ENCODE assay signal across 10 cellular contexts in genomic region chr6:147530132-147531060, GRCh38. TPM values are rescaled to one million over a fixed set of nuclear protein-coding genes. Genes with fewer than 3 reads are reported as not detected.
DNase-seq lines count a peak whose midpoint lies in the region; ATAC-seq and TF ChIP-seq lines count a peak whose summit lies in the region.
"Had no signal": no experiment of that assay in that cellular context is flagged by ENCODE, and none has a peak within 500 bp of the region (broad histone marks: within the 10 kb centered on the region; RNA-seq: fewer than 3 reads in every experiment).

No MANE protein-coding gene starts in this region.

- CTCF ChIA-PET in activated CD4-positive, alpha-beta T cell treated with anti-CD3 and anti-CD28 coated beads, Interleukin-2, amount 10 ng/mL, durations not matched to agents 7 days and 5 days (lab: Charles Lee), result no interaction called here

- TF ChIP-seq POLR2A in spleen (IDR thresholded peaks at IDR 0.05), result no peak

- intact Hi-C loops in right cardiac atrium (cut with DNase I) (no loop called here), spleen (cut with DNase I; ENCODE audit: low total_unique reads) (no loop called here)

- H3K4me3 Mint-ChIP-seq in activated CD4-positive, alpha-beta T cell treated with anti-CD3 and anti-CD28 coated beads, Interleukin-2, amount 10 ng/mL, durations not matched to agents 7 days and 5 days, result no peak overlapping the region

- H3K27ac Mint-ChIP-seq in activated CD4-positive, alpha-beta T cell treated with anti-CD3 and anti-CD28 coated beads, Interleukin-2, amount 10 ng/mL, durations not matched to agents 7 days and 5 days, result peak overlapping the region; percentile 31

- no peaks in the 10 kb centered on the region for H3K36me3 ChIP-seq in SK-N-MC (ENCODE audit: insufficient read depth, low read length)
- no peaks in the 10 kb centered on the region for H3K36me3 ChIP-seq in spleen
- H3K36me3 ChIP-seq: BE2C, ovary had no signal

- peaks cover 19% of the 10 kb centered on the region for H3K27me3 Mint-ChIP-seq in activated CD4-positive, alpha-beta T cell treated with anti-CD3 and anti-CD28 coated beads, Interleukin-2, amount 10 ng/mL, durations not matched to agents 7 days and 5 days

- no peaks in the 10 kb centered on the region for H3K36me3 Mint-ChIP-seq in activated CD4-positive, alpha-beta T cell treated with anti-CD3 and anti-CD28 coated beads, Interleukin-2, amount 10 ng/mL, durations not matched to agents 7 days and 5 days (ENCODE audit: low read depth)

- H3K9ac ChIP-seq in SK-N-MC (ENCODE audit: insufficient read length), result peak overlapping the region; percentile 32

- TF ChIP-seq CTCF in spleen (IDR thresholded peaks at IDR 0.05 in 8 of 11, conservative IDR thresholded peaks at IDR 0.05 in 3 of 11), result no peak

- no peaks in the 10 kb centered on the region for H3K9me3 Mint-ChIP-seq in activated CD4-positive, alpha-beta T cell treated with anti-CD3 and anti-CD28 coated beads, Interleukin-2, amount 10 ng/mL, durations not matched to agents 7 days and 5 days

- H3K4me3 ChIP-seq in SK-N-MC, result peak overlapping the region; percentile 55
- H3K4me3 ChIP-seq in right cardiac atrium (ENCODE audit: low read length), result no peak overlapping the region
- no peak overlapping the region for H3K4me3 ChIP-seq in spleen
- H3K4me3 ChIP-seq: ovary had no signal

- H3K27me3 ChIP-seq in right cardiac atrium (ENCODE audit: control insufficient read depth, insufficient read depth) (no peaks in the 10 kb centered on the region), spleen (replicated peaks in 1 of 7) (peaks cover 0 to 16% (median 0%) of the 10 kb centered on the region in 7 donors)
- H3K27me3 ChIP-seq: BE2C, ovary had no signal

- 58% methylated on average over 13 of the region's 13 CpGs for WGBS in right cardiac atrium
- WGBS in spleen, 5 donors, result 10 to 23% (median 16%) methylated on average over 13 of the region's 13 CpGs

- ATAC-seq in HG02938 (IDR thresholded peaks at IDR 0.05; ENCODE audit: unreplicated experiment) (peak; percentile 51), right cardiac atrium (no peak)

- H3K4me1 Mint-ChIP-seq in activated CD4-positive, alpha-beta T cell treated with anti-CD3 and anti-CD28 coated beads, Interleukin-2, amount 10 ng/mL, durations not matched to agents 7 days and 5 days, result peaks cover 9% of the 10 kb centered on the region

- POLR2A ChIA-PET in activated CD4-positive, alpha-beta T cell treated with anti-CD3 and anti-CD28 coated beads, Interleukin-2, amount 10 ng/mL, durations not matched to agents 7 days and 5 days (lab: Charles Lee), result no interaction called here

- H3K4me1 ChIP-seq in right cardiac atrium (ENCODE audit: control insufficient read depth, insufficient read depth, low read length) (no peaks in the 10 kb centered on the region), spleen (peaks cover 0 to 9% (median 6%) of the 10 kb centered on the region in 6 donors)
- H3K4me1 ChIP-seq: BE2C had no signal

- H3K27ac ChIP-seq in SK-N-MC (0 out of 2 replicates have a peak overlapping the region, but pooled peaks have one; percentile 7), right cardiac atrium (ENCODE audit: low read length) (no peak overlapping the region), spleen (no peak overlapping the region)
- H3K27ac ChIP-seq: ovary had no signal

- H3K9me3 ChIP-seq in SK-N-MC (ENCODE audit: low read depth, low read length), result no peaks in the 10 kb centered on the region
- no peaks in the 10 kb centered on the region for H3K9me3 ChIP-seq in right cardiac atrium (ENCODE audit: control insufficient read depth, low read length)
- no peaks in the 10 kb centered on the region for H3K9me3 ChIP-seq in spleen
- H3K9me3 ChIP-seq: BE2C, ovary had no signal

- no peak for DNase-seq in activated CD4-positive, alpha-beta T cell treated with anti-CD3 and anti-CD28 coated beads, Interleukin-2, amount 10 ng/mL, durations not matched to agents 7 days and 5 days
- no peak for DNase-seq in activated CD4-positive, alpha-beta T cell treated with anti-CD3 and anti-CD28 coated beads, Interleukin-2, amount 50 U/mL, for 48 hours
- DNase-seq in SK-N-MC (ENCODE audit: low read depth, low spot score), result no peak
- DNase-seq in retina, result peak; percentile 24
- DNase-seq in ecto neural progenitor cell (ENCODE audit: low spot score), result no peak
- DNase-seq in right cardiac atrium, result no peak
- DNase-seq in spleen, result no peak
- DNase-seq: BE2C, ovary had no signal

RNA-seq across cellular contexts. Expression of gene SAMD5, which starts 21.9 kb away (rescaled TPM):
- total RNA-seq in activated CD4-positive, alpha-beta T cell treated with anti-CD3 and anti-CD28 coated beads, Interleukin-2, amount 10 ng/mL, durations not matched to agents 7 days and 5 days, result not detected
- total RNA-seq in right cardiac atrium (1 to 10 TPM; 1.4 to 2.9 (median 1.8) TPM), spleen (1 to 10 TPM in 6 of 7 donors, under 1 TPM in 1; 0.85 to 5.0 (median 2.7) TPM)
- polyA plus RNA-seq in right cardiac atrium (1.0 TPM), spleen (under 1 TPM; 0.15 to 0.54 (median 0.30) TPM)
